13 cellular contexts compared by ENCODE assay signal in the genomic region with DNA sequence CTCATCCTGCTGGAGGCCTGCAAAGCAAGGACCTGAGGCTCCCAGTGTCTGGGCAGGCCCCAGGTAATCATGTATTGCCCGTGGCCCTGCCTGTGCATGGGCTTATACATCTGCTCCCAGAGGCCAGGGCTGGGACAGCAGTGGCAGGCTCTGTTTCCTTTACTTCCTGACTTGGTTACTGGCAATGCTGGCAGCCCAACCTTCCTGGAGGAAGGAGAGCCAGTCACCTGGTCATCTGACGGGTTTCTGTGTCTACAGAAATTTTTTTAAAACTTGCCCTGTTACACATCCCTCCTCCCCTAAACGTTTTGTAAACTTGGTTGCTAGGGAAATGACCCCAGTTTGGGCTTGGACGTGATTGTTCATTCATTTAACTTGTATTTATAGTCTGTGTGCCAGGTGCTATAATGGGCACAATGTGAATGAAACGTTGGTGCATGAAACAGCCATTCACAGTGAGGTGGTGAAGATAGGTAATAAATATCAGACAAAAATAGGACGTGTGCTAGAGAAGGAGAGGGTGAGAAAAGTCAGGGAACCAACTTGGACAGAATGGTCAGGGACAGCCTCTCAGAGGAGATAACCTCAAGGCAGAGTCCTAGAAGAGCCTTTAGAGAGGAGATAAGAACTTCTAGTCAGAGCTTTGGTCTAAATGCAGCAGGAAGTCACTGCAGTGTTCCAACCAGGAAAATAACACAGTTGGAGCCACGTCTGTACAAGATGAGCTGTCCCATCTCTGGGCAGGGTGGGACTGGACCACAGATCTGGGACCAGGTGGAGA. TPM values are rescaled to one million over a fixed set of nuclear protein-coding genes. Genes with fewer than 3 reads are reported as not detected.
DNase-seq lines count a peak whose midpoint lies in the region; ATAC-seq and TF ChIP-seq lines count a peak whose summit lies in the region.
"Had no signal": no experiment of that assay in that cellular context is flagged by ENCODE, and none has a peak within 500 bp of the region (broad histone marks: within the 10 kb centered on the region; RNA-seq: fewer than 3 reads in every experiment).

No MANE protein-coding gene starts in this region.

- CTCF ChIA-PET in activated CD8-positive, alpha-beta memory T cell treated with anti-CD3 and anti-CD28 coated beads, Interleukin-2, amount 10 ng/mL, durations not matched to agents 7 days and 5 days (lab: Charles Lee), result interaction anchor here (1.4 to 12.0 kb wide), 6 partner anchors 16 to 252 kb away, joined by 3 to 269 read pairs (median 20); a partner anchor contains a TSS

- H3K36me3 Mint-ChIP-seq in activated CD8-positive, alpha-beta memory T cell treated with anti-CD3 and anti-CD28 coated beads, Interleukin-2, amount 10 ng/mL, durations not matched to agents 7 days and 5 days, result peaks cover 38% of the 10 kb centered on the region
- peaks cover 36% of the 10 kb centered on the region for H3K36me3 Mint-ChIP-seq in activated T-helper 1 cell treated with anti-CD3 and anti-CD28 coated beads, Interleukin-12 subunit alpha, Interleukin-12 subunit beta, Interleukin-2, Interleukin-4 antibody, amounts not matched to agents 30 ng/mL and 10 ng/mL and 1 ng/mL, durations not matched to agents 14 hours and 24 hours and 36 hours (ENCODE audit: low read depth)
- H3K36me3 Mint-ChIP-seq in glutamatergic neuron (ENCODE audit: unreplicated experiment), result no peaks in the 10 kb centered on the region

- H3K4me3 Mint-ChIP-seq in activated CD8-positive, alpha-beta memory T cell treated with anti-CD3 and anti-CD28 coated beads, Interleukin-2, amount 10 ng/mL, durations not matched to agents 7 days and 5 days, result peak overlapping the region; percentile 56
- peak overlapping the region; percentile 76 for H3K4me3 Mint-ChIP-seq in activated T-helper 1 cell treated with anti-CD3 and anti-CD28 coated beads, Interleukin-12 subunit alpha, Interleukin-12 subunit beta, Interleukin-2, Interleukin-4 antibody, amounts not matched to agents 30 ng/mL and 10 ng/mL and 1 ng/mL, durations not matched to agents 14 hours and 24 hours and 36 hours
- H3K4me3 Mint-ChIP-seq in glutamatergic neuron (ENCODE audit: unreplicated experiment), result peak overlapping the region; percentile 68
- H3K4me3 Mint-ChIP-seq: GM23338 had no signal

- H3K4me1 Mint-ChIP-seq in activated CD8-positive, alpha-beta memory T cell treated with anti-CD3 and anti-CD28 coated beads, Interleukin-2, amount 10 ng/mL, durations not matched to agents 7 days and 5 days, result peaks cover 80% of the 10 kb centered on the region
- peaks cover 86% of the 10 kb centered on the region for H3K4me1 Mint-ChIP-seq in activated T-helper 1 cell treated with anti-CD3 and anti-CD28 coated beads, Interleukin-12 subunit alpha, Interleukin-12 subunit beta, Interleukin-2, Interleukin-4 antibody, amounts not matched to agents 30 ng/mL and 10 ng/mL and 1 ng/mL, durations not matched to agents 14 hours and 24 hours and 36 hours (ENCODE audit: low read depth)
- H3K4me1 Mint-ChIP-seq in glutamatergic neuron (ENCODE audit: low read depth, unreplicated experiment), result peaks cover 44% of the 10 kb centered on the region

- peaks cover 35% of the 10 kb centered on the region for H3K4me1 ChIP-seq in stomach smooth muscle (ENCODE audit: control insufficient read depth, insufficient read depth, low read length)

- peak overlapping the region; percentile 95 for H3K27ac Mint-ChIP-seq in activated CD8-positive, alpha-beta memory T cell treated with anti-CD3 and anti-CD28 coated beads, Interleukin-2, amount 10 ng/mL, durations not matched to agents 7 days and 5 days
- H3K27ac Mint-ChIP-seq in activated T-helper 1 cell treated with anti-CD3 and anti-CD28 coated beads, Interleukin-12 subunit alpha, Interleukin-12 subunit beta, Interleukin-2, Interleukin-4 antibody, amounts not matched to agents 30 ng/mL and 10 ng/mL and 1 ng/mL, durations not matched to agents 14 hours and 24 hours and 36 hours, result peak overlapping the region; percentile 87
- H3K27ac Mint-ChIP-seq in glutamatergic neuron (ENCODE audit: unreplicated experiment), result peak overlapping the region; percentile 18

- no peak overlapping the region for H3K4me3 ChIP-seq in stomach smooth muscle (ENCODE audit: low read length in 2 of 2)
- H3K4me3 ChIP-seq: GM23338 had no signal

- H3K36me3 ChIP-seq in stomach smooth muscle (ENCODE audit: control insufficient read depth in 2 of 2, insufficient read depth in 2 of 2, low read length in 2 of 2), result peaks cover 28 to 40% of the 10 kb centered on the region in 2 donors

- intact Hi-C loops in activated T-helper 1 cell treated with anti-CD3 and anti-CD28 coated beads, Interleukin-12 subunit alpha, Interleukin-12 subunit beta, Interleukin-2, Interleukin-4 antibody, amounts not matched to agents 30 ng/mL and 10 ng/mL and 1 ng/mL, durations not matched to agents 14 hours and 24 hours and 36 hours (cut with micrococcal nuclease), result loop anchor here (5.0 to 10.0 kb wide), 2 partner anchors 47 to 1330 kb away; a partner anchor contains a TSS

- H3K9me3 ChIP-seq in stomach smooth muscle (ENCODE audit: control insufficient read depth in 2 of 2, low read length in 2 of 2), result no peaks in the 10 kb centered on the region

- H3K27me3 ChIP-seq in stomach smooth muscle (ENCODE audit: control insufficient read depth in 1 of 2, insufficient read depth in 2 of 2, low read length in 2 of 2), result no peaks in the 10 kb centered on the region

- DNase-seq in activated CD8-positive, alpha-beta memory T cell treated with anti-CD3 and anti-CD28 coated beads, Interleukin-2, amount 10 ng/mL, durations not matched to agents 7 days and 5 days, result no peak
- DNase-seq in activated CD8-positive, alpha-beta memory T cell treated with anti-CD3 and anti-CD28 coated beads, Interleukin-2, amount 50 U/mL, for 4 hours, result no peak
- DNase-seq in activated T-helper 1 cell treated with anti-CD3 and anti-CD28 coated beads, Interleukin-12 subunit alpha, Interleukin-12 subunit beta, Interleukin-2, Interleukin-4 antibody, amounts not matched to agents 30 ng/mL and 10 ng/mL and 1 ng/mL, durations not matched to agents 14 hours and 24 hours and 36 hours (ENCODE audit: low spot score), result no peak
- DNase-seq in glutamatergic neuron, result no peak
- DNase-seq: ACHN; activated CD4-positive, CD25-positive, alpha-beta regulatory T cell; NCI-H1105; trophoblast cell had no signal

- no peaks in the 10 kb centered on the region for H3K27me3 Mint-ChIP-seq in activated CD8-positive, alpha-beta memory T cell treated with anti-CD3 and anti-CD28 coated beads, Interleukin-2, amount 10 ng/mL, durations not matched to agents 7 days and 5 days
- no peaks in the 10 kb centered on the region for H3K27me3 Mint-ChIP-seq in activated T-helper 1 cell treated with anti-CD3 and anti-CD28 coated beads, Interleukin-12 subunit alpha, Interleukin-12 subunit beta, Interleukin-2, Interleukin-4 antibody, amounts not matched to agents 30 ng/mL and 10 ng/mL and 1 ng/mL, durations not matched to agents 14 hours and 24 hours and 36 hours (ENCODE audit: insufficient read depth)
- peaks cover 2% of the 10 kb centered on the region for H3K27me3 Mint-ChIP-seq in glutamatergic neuron (ENCODE audit: unreplicated experiment)

- no peaks in the 10 kb centered on the region for H3K9me3 Mint-ChIP-seq in activated CD8-positive, alpha-beta memory T cell treated with anti-CD3 and anti-CD28 coated beads, Interleukin-2, amount 10 ng/mL, durations not matched to agents 7 days and 5 days (ENCODE audit: low read depth)
- no peaks in the 10 kb centered on the region for H3K9me3 Mint-ChIP-seq in activated T-helper 1 cell treated with anti-CD3 and anti-CD28 coated beads, Interleukin-12 subunit alpha, Interleukin-12 subunit beta, Interleukin-2, Interleukin-4 antibody, amounts not matched to agents 30 ng/mL and 10 ng/mL and 1 ng/mL, durations not matched to agents 14 hours and 24 hours and 36 hours
- peaks cover 17% of the 10 kb centered on the region for H3K9me3 Mint-ChIP-seq in glutamatergic neuron (ENCODE audit: unreplicated experiment)
- H3K9me3 Mint-ChIP-seq: GM23338 had no signal

- peak overlapping the region; percentile 64 for H3K27ac ChIP-seq in stomach smooth muscle (ENCODE audit: low read length)

- no peak for ATAC-seq in activated CD8-positive, alpha-beta memory T cell treated with anti-CD3 and anti-CD28 coated beads, Interleukin-2, amount 10 ng/mL, durations not matched to agents 7 days and 5 days
- ATAC-seq in HG03159 (IDR thresholded peaks at IDR 0.05; ENCODE audit: unreplicated experiment) (no peak), GM19324 (IDR thresholded peaks at IDR 0.05; ENCODE audit: low FRiP score, unreplicated experiment) (no peak), GM21423 (IDR thresholded peaks at IDR 0.05; ENCODE audit: unreplicated experiment) (no peak)
- ATAC-seq: GM23338 had no signal

- H3K9ac ChIP-seq in stomach smooth muscle (ENCODE audit: low read length in 2 of 2), result no peak overlapping the region

- TF ChIP-seq CTCF in glutamatergic neuron (IDR thresholded peaks at IDR 0.05; ENCODE audit: partially characterized antibody, unreplicated experiment), result no peak

RNA-seq across cellular contexts. Expression of a gene that starts 14.1 kb away (rescaled TPM):
- 10 to 100 TPM; 58.8 to 66.5 TPM for total RNA-seq in activated CD8-positive, alpha-beta memory T cell treated with anti-CD3 and anti-CD28 coated beads, Interleukin-2, amount 10 ng/mL, durations not matched to agents 7 days and 5 days
- 50.3 and 52.0 TPM in 2 replicates for total RNA-seq in activated T-helper 1 cell treated with anti-CD3 and anti-CD28 coated beads, Interleukin-12 subunit alpha, Interleukin-12 subunit beta, Interleukin-2, Interleukin-4 antibody, amounts not matched to agents 30 ng/mL and 10 ng/mL and 1 ng/mL, durations not matched to agents 14 hours and 24 hours and 36 hours
- total RNA-seq in glutamatergic neuron (ENCODE audit: unreplicated experiment), result 13.2 TPM

RNA-seq across cellular contexts. Expression of a gene that starts 21.7 kb away (rescaled TPM):
- under 1 TPM; 0.52 to 0.55 TPM for total RNA-seq in activated CD8-positive, alpha-beta memory T cell treated with anti-CD3 and anti-CD28 coated beads, Interleukin-2, amount 10 ng/mL, durations not matched to agents 7 days and 5 days
- 0.96 and 1.0 TPM in 2 replicates for total RNA-seq in activated T-helper 1 cell treated with anti-CD3 and anti-CD28 coated beads, Interleukin-12 subunit alpha, Interleukin-12 subunit beta, Interleukin-2, Interleukin-4 antibody, amounts not matched to agents 30 ng/mL and 10 ng/mL and 1 ng/mL, durations not matched to agents 14 hours and 24 hours and 36 hours
- total RNA-seq in glutamatergic neuron (ENCODE audit: unreplicated experiment), result 134 TPM

Comparison
In these comparisons a context has a peak if more than half of its experiments do, and no peak if none do; other contexts are left out.
1. H3K27ac Mint-ChIP-seq: peak in every context shown above with its lines; median percentile 95 in activated CD8-positive, alpha-beta memory T cell treated with anti-CD3 and anti-CD28 coated beads, Interleukin-2, amount 10 ng/mL, durations not matched to agents 7 days and 5 days; 87 in activated T-helper 1 cell treated with anti-CD3 and anti-CD28 coated beads, Interleukin-12 subunit alpha, Interleukin-12 subunit beta, Interleukin-2, Interleukin-4 antibody, amounts not matched to agents 30 ng/mL and 10 ng/mL and 1 ng/mL, durations not matched to agents 14 hours and 24 hours and 36 hours; 18 in glutamatergic neuron.
2. RNA of a gene that starts 21.7 kb away (total RNA-seq): 134 TPM in glutamatergic neuron (single experiment); 0.96 to 1.0 TPM in activated T-helper 1 cell treated with anti-CD3 and anti-CD28 coated beads, Interleukin-12 subunit alpha, Interleukin-12 subunit beta, Interleukin-2, Interleukin-4 antibody, amounts not matched to agents 30 ng/mL and 10 ng/mL and 1 ng/mL, durations not matched to agents 14 hours and 24 hours and 36 hours and 0.52 to 0.55 TPM in activated CD8-positive, alpha-beta memory T cell treated with anti-CD3 and anti-CD28 coated beads, Interleukin-2, amount 10 ng/mL, durations not matched to agents 7 days and 5 days; every median in the first group is over 10 times any median in the second.
3. Peak in every context shown above with its lines, with median percentiles within 50 percentile points of each other: H3K4me3 Mint-ChIP-seq.